1 cellular context compared by ENCODE assay signal in genomic region chr1:32953495-32953894, GRCh38.
TF ChIP-seq lines count a peak whose summit lies in the region.

No MANE protein-coding gene starts in this region.

TF ChIP-seq in GM12878, 131 proteins besides CTCF, POLR2A, EP300 and RAD21:
- TF ChIP-seq IKZF2 (IDR thresholded peaks at IDR 0.05): no peak
- no peak for TF ChIP-seq PKNOX1 (IDR thresholded peaks at IDR 0.05)
- no peak for TF ChIP-seq BACH1 (IDR thresholded peaks at IDR 0.05; ENCODE audit: borderline replicate concordance)
- no peak for TF ChIP-seq ZNF384 (IDR thresholded peaks at IDR 0.05; ENCODE audit: borderline replicate concordance, low read depth, low read length)
- no peak for TF ChIP-seq SREBF2 (IDR thresholded peaks at IDR 0.05; ENCODE audit: low read length)
- no peak for TF ChIP-seq NKRF (conservative IDR thresholded peaks at IDR 0.05)
- no peak for TF ChIP-seq POU2F2 (IDR thresholded peaks at IDR 0.05; ENCODE audit: borderline replicate concordance, low read depth, low read length)
- TF ChIP-seq E2F4 (IDR thresholded peaks at IDR 0.05; ENCODE audit: low read depth, low read length): no peak
- TF ChIP-seq ETV6 (conservative IDR thresholded peaks at IDR 0.05 in 1 of 2, IDR thresholded peaks at IDR 0.05 in 1 of 2; ENCODE audit: borderline replicate concordance in 1 of 2, low read depth in 1 of 2): no peak
- TF ChIP-seq TCF7 (IDR thresholded peaks at IDR 0.05; ENCODE audit: borderline replicate concordance): no peak
TF ChIP-seq in GM12878: peak in this region for 0.
